ENCODE assay signal across 33 cellular contexts in the genomic region with DNA sequence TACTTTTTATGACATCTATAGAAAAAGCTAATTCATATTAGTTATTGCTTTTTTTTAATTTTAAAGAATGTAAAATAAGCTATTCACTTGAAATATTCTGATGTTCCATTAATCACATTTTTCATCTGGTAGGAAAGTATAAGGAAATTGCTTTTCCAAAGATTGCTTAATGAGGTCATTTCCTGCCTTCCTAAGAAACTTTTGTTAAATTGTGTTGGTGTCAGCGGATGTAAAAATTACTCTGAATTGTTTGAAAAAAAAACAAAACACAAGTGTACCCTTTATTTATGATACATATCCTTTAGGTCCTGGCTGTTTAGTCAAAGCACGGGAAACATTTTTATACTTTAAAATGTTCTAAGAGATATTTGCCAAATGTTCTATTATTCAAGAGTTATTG.
"Had no signal": no experiment of that assay in that cellular context is flagged by ENCODE, and none has a peak within 500 bp of the region (broad histone marks: within the 10 kb centered on the region; RNA-seq: fewer than 3 reads in every experiment).

No MANE protein-coding gene starts in this region.

- H3K27ac Mint-ChIP-seq: activated B cell treated with CpG ODN at 0.5 μM for 24 hours; activated CD4-positive, alpha-beta memory T cell treated with anti-CD3 and anti-CD28 coated beads for 36 hours; activated CD8-positive, alpha-beta memory T cell treated with anti-CD3 and anti-CD28 coated beads, Interleukin-2, amount 10 ng/mL, durations not matched to agents 7 days and 5 days; activated CD8-positive, alpha-beta T cell treated with anti-CD3 and anti-CD28 coated beads, Interleukin-2, amount 10 ng/mL, durations not matched to agents 7 days and 5 days; activated naive CD4-positive, alpha-beta T cell treated with anti-CD3 and anti-CD28 coated beads, Interleukin-2, amount 10 ng/mL, durations not matched to agents 7 days and 5 days; activated naive CD4-positive, alpha-beta T cell treated with anti-CD3 and anti-CD28 coated beads, Interleukin-2, amount 50 U/mL, for 72 hours; activated naive CD8-positive, alpha-beta T cell treated with anti-CD3 and anti-CD28 coated beads, Interleukin-2, amount 10 ng/mL, durations not matched to agents 7 days and 5 days; activated T-helper 1 cell treated with anti-CD3 and anti-CD28 coated beads, Interleukin-12 subunit alpha, Interleukin-12 subunit beta, Interleukin-2, Interleukin-4 antibody, amounts not matched to agents 30 ng/mL and 10 ng/mL and 1 ng/mL, durations not matched to agents 14 hours and 24 hours and 36 hours; activated T-helper 2 cell treated with anti-CD3 and anti-CD28 coated beads, Interferon-gamma antibody, Interleukin-2, Interleukin-4, amounts not matched to agents 10 μg/mL and 5 μg/mL and 100 μg/mL, durations not matched to agents 14 hours and 24 hours and 36 hours; dendritic cell treated with granulocyte-macrophage colony-stimulating factor and Interleukin-4, amounts not matched to agents 40 ng/mL and 50 ng/mL, for 4 days; effector memory CD8-positive, alpha-beta T cell; T-helper 17 cell; T-helper 2 cell treated with Interferon-gamma antibody and Interleukin-4, amounts not matched to agents 5 μg/mL and 100 μg/mL, for 36 hours had no signal

- H3K36me3 Mint-ChIP-seq: activated CD4-positive, alpha-beta memory T cell treated with anti-CD3 and anti-CD28 coated beads for 36 hours; activated CD8-positive, alpha-beta memory T cell treated with anti-CD3 and anti-CD28 coated beads, Interleukin-2, amount 10 ng/mL, durations not matched to agents 7 days and 5 days; activated naive CD4-positive, alpha-beta T cell treated with anti-CD3 and anti-CD28 coated beads, Interleukin-2, amount 10 ng/mL, durations not matched to agents 7 days and 5 days; activated naive CD4-positive, alpha-beta T cell treated with anti-CD3 and anti-CD28 coated beads, Interleukin-2, amount 50 U/mL, for 72 hours; activated naive CD8-positive, alpha-beta T cell treated with anti-CD3 and anti-CD28 coated beads, Interleukin-2, amount 10 ng/mL, durations not matched to agents 7 days and 5 days had no signal

- H3K36me3 ChIP-seq: ascending aorta, brain microvascular endothelial cell, esophagus squamous epithelium, gastroesophageal sphincter, WERI-Rb-1 had no signal

- H3K27me3 Mint-ChIP-seq: activated B cell treated with CpG ODN at 0.5 μM for 24 hours; activated CD4-positive, alpha-beta memory T cell treated with anti-CD3 and anti-CD28 coated beads for 36 hours; activated CD8-positive, alpha-beta memory T cell treated with anti-CD3 and anti-CD28 coated beads, Interleukin-2, amount 10 ng/mL, durations not matched to agents 7 days and 5 days; activated naive CD4-positive, alpha-beta T cell treated with anti-CD3 and anti-CD28 coated beads, Interleukin-2, amount 10 ng/mL, durations not matched to agents 7 days and 5 days; activated naive CD8-positive, alpha-beta T cell treated with anti-CD3 and anti-CD28 coated beads, Interleukin-2, amount 10 ng/mL, durations not matched to agents 7 days and 5 days; central memory CD8-positive, alpha-beta T cell; dendritic cell treated with granulocyte-macrophage colony-stimulating factor and Interleukin-4, amounts not matched to agents 40 ng/mL and 50 ng/mL, for 4 days; effector memory CD8-positive, alpha-beta T cell; T-helper 17 cell had no signal

- ATAC-seq: activated CD4-positive, CD25-positive, alpha-beta regulatory T cell treated with anti-CD3 and anti-CD28 coated beads, Interleukin-2, amount 50 U/mL, for 24 hours; activated CD8-positive, alpha-beta memory T cell treated with anti-CD3 and anti-CD28 coated beads, Interleukin-2, amount 10 ng/mL, durations not matched to agents 7 days and 5 days; activated CD8-positive, alpha-beta T cell treated with anti-CD3 and anti-CD28 coated beads, Interleukin-2, amount 10 ng/mL, durations not matched to agents 7 days and 5 days; activated naive CD4-positive, alpha-beta T cell treated with anti-CD3 and anti-CD28 coated beads, Interleukin-2, amount 50 U/mL, for 72 hours; effector memory CD8-positive, alpha-beta T cell; gastroesophageal sphincter; T-helper 17 cell had no signal

- DNase-seq: activated B cell treated with CpG ODN at 0.5 μM for 24 hours; activated CD4-positive, alpha-beta memory T cell treated with anti-CD3 and anti-CD28 coated beads for 36 hours; activated CD4-positive, alpha-beta T cell treated with anti-CD3 and anti-CD28 coated beads for 48 hours; activated CD8-positive, alpha-beta memory T cell treated with anti-CD3 and anti-CD28 coated beads, Interleukin-2, amount 10 ng/mL, durations not matched to agents 7 days and 5 days; activated CD8-positive, alpha-beta memory T cell treated with anti-CD3 and anti-CD28 coated beads, Interleukin-2, amount 50 U/mL, for 4 hours; activated CD8-positive, alpha-beta T cell treated with anti-CD3 and anti-CD28 coated beads, Interleukin-2, amount 10 ng/mL, durations not matched to agents 7 days and 5 days; activated gamma-delta T cell; activated naive CD4-positive, alpha-beta T cell; activated naive CD4-positive, alpha-beta T cell treated with anti-CD3 and anti-CD28 coated beads, Interleukin-2, amount 10 ng/mL, durations not matched to agents 7 days and 5 days; activated naive CD8-positive, alpha-beta T cell treated with anti-CD3 and anti-CD28 coated beads, Interleukin-2, amount 10 ng/mL, durations not matched to agents 7 days and 5 days; activated T-cell treated with anti-CD3 and anti-CD28 coated beads, Interleukin-2, amount 50 U/mL, for 1 hour; activated T-cell treated with anti-CD3 and anti-CD28 coated beads, Interleukin-2, amount 50 U/mL, for 48 hours; brain microvascular endothelial cell; effector CD4-positive, alpha-beta T cell; effector memory CD8-positive, alpha-beta T cell; esophagus squamous epithelium; head of caudate nucleus; T-helper 1 cell; T-helper 17 cell; T1000; WERI-Rb-1 had no signal

- H3K27me3 ChIP-seq: ascending aorta, brain microvascular endothelial cell, esophagus squamous epithelium, gastroesophageal sphincter had no signal

- H3K4me1 ChIP-seq: ascending aorta, esophagus squamous epithelium, gastroesophageal sphincter had no signal

- H3K4me1 Mint-ChIP-seq: activated B cell treated with CpG ODN at 0.5 μM for 24 hours; activated CD8-positive, alpha-beta memory T cell treated with anti-CD3 and anti-CD28 coated beads, Interleukin-2, amount 10 ng/mL, durations not matched to agents 7 days and 5 days; activated naive CD4-positive, alpha-beta T cell treated with anti-CD3 and anti-CD28 coated beads, Interleukin-2, amount 10 ng/mL, durations not matched to agents 7 days and 5 days; activated naive CD8-positive, alpha-beta T cell treated with anti-CD3 and anti-CD28 coated beads, Interleukin-2, amount 10 ng/mL, durations not matched to agents 7 days and 5 days; central memory CD8-positive, alpha-beta T cell; T-helper 17 cell had no signal

- FAIRE-seq: bronchial epithelial cell had no signal

- H3K9me3 ChIP-seq: ascending aorta, esophagus squamous epithelium had no signal

- H3K27ac ChIP-seq: ascending aorta, brain microvascular endothelial cell, coronary artery, epithelial cell of prostate, esophagus squamous epithelium, gastroesophageal sphincter, WERI-Rb-1 had no signal

- H3K4me3 ChIP-seq: ascending aorta, coronary artery, esophagus squamous epithelium, gastroesophageal sphincter had no signal

- H3K4me3 Mint-ChIP-seq: activated B cell treated with CpG ODN at 0.5 μM for 24 hours; activated CD4-positive, alpha-beta memory T cell treated with anti-CD3 and anti-CD28 coated beads for 36 hours; activated CD8-positive, alpha-beta memory T cell treated with anti-CD3 and anti-CD28 coated beads, Interleukin-2, amount 10 ng/mL, durations not matched to agents 7 days and 5 days; activated CD8-positive, alpha-beta T cell treated with anti-CD3 and anti-CD28 coated beads, Interleukin-2, amount 10 ng/mL, durations not matched to agents 7 days and 5 days; activated naive CD4-positive, alpha-beta T cell treated with anti-CD3 and anti-CD28 coated beads, Interleukin-2, amount 10 ng/mL, durations not matched to agents 7 days and 5 days; activated naive CD8-positive, alpha-beta T cell treated with anti-CD3 and anti-CD28 coated beads, Interleukin-2, amount 10 ng/mL, durations not matched to agents 7 days and 5 days; activated T-helper 1 cell treated with anti-CD3 and anti-CD28 coated beads, Interleukin-12 subunit alpha, Interleukin-12 subunit beta, Interleukin-2, Interleukin-4 antibody, amounts not matched to agents 30 ng/mL and 10 ng/mL and 1 ng/mL, durations not matched to agents 14 hours and 24 hours and 36 hours; central memory CD8-positive, alpha-beta T cell; dendritic cell treated with granulocyte-macrophage colony-stimulating factor and Interleukin-4, amounts not matched to agents 40 ng/mL and 50 ng/mL, for 4 days; effector memory CD8-positive, alpha-beta T cell; T-helper 17 cell; T-helper 2 cell treated with Interferon-gamma antibody and Interleukin-4, amounts not matched to agents 5 μg/mL and 100 μg/mL, for 36 hours had no signal
